ENCODE assay signal across 14 cellular contexts in the genomic region with DNA sequence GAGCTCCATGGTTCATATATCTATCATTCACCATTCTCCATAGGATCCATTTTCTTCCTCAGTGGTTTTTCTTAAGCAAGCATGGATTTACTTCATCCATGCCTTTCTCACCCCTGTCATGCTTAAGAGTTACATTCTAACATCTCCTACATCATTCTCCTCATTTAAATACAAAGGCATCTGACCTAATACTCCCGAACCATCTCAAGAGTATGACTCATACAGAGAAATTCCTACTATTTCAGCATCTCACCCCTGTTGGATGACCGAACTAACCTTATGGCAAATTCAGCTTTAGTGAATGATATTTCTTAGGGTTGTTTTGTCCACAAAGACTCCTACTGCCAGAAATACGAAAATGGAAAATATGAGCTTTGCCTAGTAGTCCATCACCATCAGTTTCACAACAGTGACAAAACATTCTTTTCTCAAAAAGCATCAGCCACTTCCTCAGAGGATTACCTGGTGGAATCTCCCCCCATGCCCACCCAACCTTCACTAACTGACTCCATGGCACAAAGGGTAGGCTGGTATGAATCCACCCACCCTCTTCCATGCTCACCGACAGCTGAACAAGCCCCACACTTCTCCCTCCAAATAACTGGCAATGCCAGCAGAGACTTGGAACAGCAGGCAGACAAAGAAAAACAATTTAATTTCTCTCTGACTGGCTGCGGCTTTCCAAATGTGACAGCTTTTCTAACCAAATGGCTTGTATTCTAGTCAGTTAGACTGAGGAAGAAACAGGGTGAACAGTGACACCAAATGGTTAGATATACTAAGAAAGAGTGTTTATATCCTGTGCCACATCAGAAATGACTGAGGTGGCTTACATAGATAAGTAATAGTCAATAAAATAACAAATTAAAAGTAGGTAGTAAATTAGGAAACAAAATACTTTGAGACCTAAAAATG.
A peak's percentile ranks its signal among the peaks of the same experiment; 100 is the strongest.
DNase-seq lines count a peak whose midpoint lies in the region; ATAC-seq and TF ChIP-seq lines count a peak whose summit lies in the region.
"Had no signal": no experiment of that assay in that cellular context is flagged by ENCODE, and none has a peak within 500 bp of the region (broad histone marks: within the 10 kb centered on the region; RNA-seq: fewer than 3 reads in every experiment).

No MANE protein-coding gene starts in this region.

- no peak overlapping the region for H3K9ac ChIP-seq in mammary epithelial cell (ENCODE audit: insufficient read depth, low read length)

- H3K36me3 ChIP-seq in mammary epithelial cell (ENCODE audit: insufficient read depth, low read length), result no peaks in the 10 kb centered on the region
- no peaks in the 10 kb centered on the region for H3K36me3 ChIP-seq in mesodermal cell (ENCODE audit: control insufficient read depth, insufficient read depth, low read length)
- H3K36me3 ChIP-seq: spleen had no signal

- ATAC-seq in HG02852 (IDR thresholded peaks at IDR 0.05; ENCODE audit: unreplicated experiment), result no peak
- ATAC-seq: activated naive CD8-positive, alpha-beta T cell treated with anti-CD3 and anti-CD28 coated beads, Interleukin-2, amount 50 U/mL, for 24 hours had no signal

- H3K4me2 ChIP-seq in mammary epithelial cell (ENCODE audit: insufficient read depth, low read depth, low read length), result no peak overlapping the region
- H3K4me2 ChIP-seq: PC-9 had no signal

- intact Hi-C loops in mammary epithelial cell (cut with micrococcal nuclease), result loop anchor here (5.0 kb wide), 1 partner anchor 261 kb away; no protein-coding TSS in a partner anchor

- in situ Hi-C loops in mammary epithelial cell (cut with MboI; ENCODE audit: low sequenced_read_pairs in 2 of 2), result no loop called here

- no peak overlapping the region for H3K27ac ChIP-seq in mammary epithelial cell (ENCODE audit: insufficient read depth, low read depth, low read length)
- H3K27ac ChIP-seq in mesodermal cell (ENCODE audit: low read depth, low read length, severe bottlenecking), result peak overlapping the region; percentile 26
- H3K27ac ChIP-seq: PC-9, spleen had no signal

- H3K4me3 ChIP-seq in AG09309 (ENCODE audit: control insufficient read depth, low read depth, low read length) (no peak overlapping the region), mammary epithelial cell (replicated peaks in 1 of 3; ENCODE audit: insufficient read depth in 1 of 3, low read depth in 2 of 3, low read length in 3 of 3) (no peak overlapping the region), mesodermal cell (ENCODE audit: extremely low read depth, insufficient read depth, low read length, poor library complexity, severe bottlenecking) (no peak overlapping the region)
- H3K4me3 ChIP-seq: PC-9, spleen had no signal

- no peaks in the 10 kb centered on the region for H3K79me2 ChIP-seq in mammary epithelial cell (ENCODE audit: insufficient read depth, low read length)

- H3K4me1 ChIP-seq in mammary epithelial cell (ENCODE audit: insufficient read depth, low read length) (no peaks in the 10 kb centered on the region), mesodermal cell (ENCODE audit: control insufficient read depth, insufficient read depth, low read length, poor library complexity, severe bottlenecking) (peaks cover 5% of the 10 kb centered on the region)
- H3K4me1 ChIP-seq: spleen had no signal

- no peak overlapping the region for H2AFZ ChIP-seq in mammary epithelial cell (ENCODE audit: low read depth, low read length)
- H2AFZ ChIP-seq: PC-9 had no signal

- DNase-seq in AG09309 (ENCODE audit: low read depth), result peak; percentile 90
- peak; percentile 76 for DNase-seq in HT1080 (ENCODE audit: low read depth)
- peak; percentile 54 for DNase-seq in mammary epithelial cell
- no peak for DNase-seq in NOMO-1 treated with dmso at 0.1 percent for 144 hours (lab: John Stamatoyannopoulos, UW; ENCODE audit: unreplicated experiment)
- no peak for DNase-seq in OCI-M2 (lab: John Stamatoyannopoulos, UW; ENCODE audit: unreplicated experiment)
- DNase-seq in NCI-H1694 treated with DMSO at 0.1 percent for 48 hours (lab: John Stamatoyannopoulos, UW), result no peak
- DNase-seq: activated CD4-positive, alpha-beta T cell treated with anti-CD3 and anti-CD28 coated beads for 48 hours; activated naive CD8-positive, alpha-beta T cell treated with anti-CD3 and anti-CD28 coated beads, Interleukin-2, amount 50 U/mL, for 24 hours; CD8-positive, alpha-beta memory T cell; foreskin melanocyte; PC-9; spleen had no signal

- H3K9me3 ChIP-seq in mammary epithelial cell (replicated peaks; ENCODE audit: insufficient read depth, low read length), result no peaks in the 10 kb centered on the region
- H3K9me3 ChIP-seq in mesodermal cell (ENCODE audit: control insufficient read depth, low read length), result no peaks in the 10 kb centered on the region

- dilution Hi-C loops in mammary epithelial cell (cut with HindIII; ENCODE audit: low sequenced_read_pairs), result loop anchor here (5.0 kb wide), 1 partner anchor 66 kb away; no protein-coding TSS in a partner anchor

- no peaks in the 10 kb centered on the region for H4K20me1 ChIP-seq in mammary epithelial cell (ENCODE audit: insufficient read depth, low read length)

- CTCF ChIA-PET in mammary epithelial cell (lab: Charles Lee; ENCODE audit: low non-redundant PET), result no interaction called here

- TF ChIP-seq CTCF in AG09309 (IDR thresholded peaks at IDR 0.05; ENCODE audit: control insufficient read depth, insufficient read depth, low read depth, low read length, missing control alignments), result no peak
- TF ChIP-seq CTCF in mammary epithelial cell (conservative IDR thresholded peaks at IDR 0.05 in 1 of 2, IDR thresholded peaks at IDR 0.05 in 1 of 2; ENCODE audit: extremely low read depth in 1 of 2, insufficient read depth in 1 of 2, low read depth in 1 of 2, low read length in 2 of 2), result no peak

- no TSS peak for BruUV-seq in mammary epithelial cell (replicated peaks; lab: Mats Ljungman, UMichigan)

- WGBS in mammary epithelial cell (ENCODE audit: low coverage, missing lambda C conversion rate), result 21% methylated on average over 5 of the region's 5 CpGs
- 60 to 89% methylated on average over 2 to 4 of the region's 5 CpGs for WGBS in mesodermal cell (ENCODE audit: insufficient coverage in 2 of 2), 2 experiments

- H3K27me3 ChIP-seq in mammary epithelial cell (ENCODE audit: insufficient read depth, low read length), result peaks cover 1% of the 10 kb centered on the region

Comparison
In these comparisons a context has a peak if more than half of its experiments do, and no peak if none do; other contexts are left out.
1. DNase-seq: peak in AG09309 (single experiment), HT1080 (single experiment) and mammary epithelial cell (single experiment); none in NOMO-1 treated with dmso at 0.1 percent for 144 hours (single experiment), OCI-M2 (single experiment) and NCI-H1694 treated with DMSO at 0.1 percent for 48 hours (single experiment).